Comparison of ENCODE assay signal across 9 cellular contexts in the genomic region with DNA sequence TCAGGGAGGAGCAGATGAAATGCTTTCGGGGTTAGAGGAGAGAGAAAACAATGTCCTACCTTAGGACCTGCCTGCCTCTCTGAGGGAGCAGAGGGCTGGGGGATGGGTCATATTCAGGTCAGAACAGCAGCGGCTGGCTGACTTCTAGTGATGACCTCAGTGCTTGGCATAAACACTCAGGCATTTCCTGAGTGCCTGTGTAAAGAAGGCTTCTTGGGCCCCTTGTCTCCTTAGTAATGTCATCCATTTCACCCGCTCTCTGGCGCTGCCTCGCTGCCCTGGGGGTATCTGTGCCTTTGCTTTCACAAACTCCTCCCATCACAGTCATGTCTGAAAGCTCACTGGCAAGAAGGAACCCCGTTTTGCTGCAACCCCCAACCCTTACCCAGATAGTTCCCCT.
A peak's percentile ranks its signal among the peaks of the same experiment; 100 is the strongest.
DNase-seq lines count a peak whose midpoint lies in the region; ATAC-seq, FAIRE-seq and TF ChIP-seq lines count a peak whose summit lies in the region.
"Had no signal": no experiment of that assay in that cellular context is flagged by ENCODE, and none has a peak within 500 bp of the region (broad histone marks: within the 10 kb centered on the region; RNA-seq: fewer than 3 reads in every experiment).

No MANE protein-coding gene starts in this region.

- intact Hi-C loops in mammary epithelial cell (cut with micrococcal nuclease), result loop anchor here (1.0 kb wide), 2 partner anchors 17 to 83 kb away; a partner anchor contains a TSS

- TF ChIP-seq CTCF in mammary epithelial cell (conservative IDR thresholded peaks at IDR 0.05 in 1 of 2, IDR thresholded peaks at IDR 0.05 in 1 of 2; ENCODE audit: extremely low read depth in 1 of 2, insufficient read depth in 1 of 2, low read depth in 1 of 2, low read length in 2 of 2) (peak in 1 of 2 donors; percentile 20), lung (IDR thresholded peaks at IDR 0.05; ENCODE audit: control extremely low read depth, extremely low read depth) (no peak)

- H3K36me3 ChIP-seq in mammary epithelial cell (ENCODE audit: insufficient read depth, low read length) (no peaks in the 10 kb centered on the region), lung (ENCODE audit: control insufficient read depth in 2 of 2, insufficient read depth in 2 of 2, low read length in 2 of 2) (no peaks in the 10 kb centered on the region)

- H3K4me1 ChIP-seq in mammary epithelial cell (ENCODE audit: insufficient read depth, low read length) (peaks cover 45% of the 10 kb centered on the region), lung (ENCODE audit: control insufficient read depth in 2 of 2, insufficient read depth in 2 of 2, low read length in 2 of 2) (peaks cover 0 to 6% of the 10 kb centered on the region in 2 donors)

- in situ Hi-C loops in mammary epithelial cell (cut with MboI; ENCODE audit: low sequenced_read_pairs in 2 of 2), result no loop called here

- no TSS peak for BruUV-seq in mammary epithelial cell (replicated peaks; lab: Mats Ljungman, UMichigan)

- CTCF ChIA-PET in mammary epithelial cell (lab: Charles Lee; ENCODE audit: low non-redundant PET), result no interaction called here

- H3K27me3 ChIP-seq in mammary epithelial cell (ENCODE audit: insufficient read depth, low read length), result no peaks in the 10 kb centered on the region
- no peaks in the 10 kb centered on the region for H3K27me3 ChIP-seq in lung (ENCODE audit: control insufficient read depth, insufficient read depth)

- H3K9me3 ChIP-seq in mammary epithelial cell (replicated peaks; ENCODE audit: insufficient read depth, low read length), result peaks cover 2% of the 10 kb centered on the region
- H3K9me3 ChIP-seq in lung (ENCODE audit: control insufficient read depth in 2 of 2, insufficient read depth in 1 of 2, low read length in 1 of 2), result no peaks in the 10 kb centered on the region

- DNase-seq in AG08395 (ENCODE audit: low spot score) (peak; percentile 89), M059J (ENCODE audit: low read depth) (peak; percentile 99), mammary epithelial cell (peak; percentile 91), lung (ENCODE audit: low spot score) (peak; percentile 64), NOMO-1 (lab: John Stamatoyannopoulos, UW; ENCODE audit: unreplicated experiment in 2 of 2) (no peak), frontal cortex (ENCODE audit: low spot score in 2 of 2) (no peak), NCI-H774 (lab: John Stamatoyannopoulos, UW) (no peak)
- DNase-seq: effector memory CD8-positive, alpha-beta T cell had no signal

- ATAC-seq in lung (ENCODE audit: insufficient read depth, low FRiP score) (peak; percentile 63), HG02852 (IDR thresholded peaks at IDR 0.05; ENCODE audit: unreplicated experiment) (no peak)
- ATAC-seq: effector memory CD8-positive, alpha-beta T cell had no signal

- H2AFZ ChIP-seq in mammary epithelial cell (ENCODE audit: low read depth, low read length), result peak overlapping the region; percentile 77

- WGBS in mammary epithelial cell (ENCODE audit: low coverage, missing lambda C conversion rate), result 4% methylated on average over 6 of the region's 6 CpGs
- 30 to 61% methylated on average over 6 of the region's 6 CpGs for WGBS in lung, 2 donors

- H3K4me3 ChIP-seq in mammary epithelial cell (replicated peaks in 1 of 3; ENCODE audit: insufficient read depth in 1 of 3, low read depth in 2 of 3, low read length in 3 of 3) (peak overlapping the region in 1 of 3 experiments; percentile 19), lung (no peak overlapping the region)

- H4K20me1 ChIP-seq in mammary epithelial cell (ENCODE audit: insufficient read depth, low read length), result no peaks in the 10 kb centered on the region

- H3K27ac ChIP-seq in mammary epithelial cell (ENCODE audit: insufficient read depth, low read depth, low read length) (peak overlapping the region; percentile 82), lung (ENCODE audit: low read depth in 1 of 2, low read length in 1 of 2) (peak overlapping the region in 1 of 2 donors; percentile 59)

- no peak for FAIRE-seq in frontal cortex (lab: Jason Lieb, UNC)

- peak overlapping the region; percentile 72 for H3K4me2 ChIP-seq in mammary epithelial cell (ENCODE audit: insufficient read depth, low read depth, low read length)

- peaks cover 5% of the 10 kb centered on the region for H3K79me2 ChIP-seq in mammary epithelial cell (ENCODE audit: insufficient read depth, low read length)

- dilution Hi-C loops in mammary epithelial cell (cut with HindIII; ENCODE audit: low sequenced_read_pairs), result loop anchor here (5.0 kb wide), 1 partner anchor 80 kb away; no protein-coding TSS in a partner anchor

- H3K9ac ChIP-seq in mammary epithelial cell (ENCODE audit: insufficient read depth, low read length), result peak overlapping the region; percentile 67

Comparison
In these comparisons a context has a peak if more than half of its experiments do, and no peak if none do; other contexts are left out.
1. DNase-seq: peak in AG08395 (single experiment), M059J (single experiment), mammary epithelial cell (single experiment) and lung (single experiment); none in NOMO-1 (0 of 2), frontal cortex (0 of 2) and NCI-H774 (single experiment).